Comparison of ENCODE assay signal across 12 cellular contexts in the genomic region with DNA sequence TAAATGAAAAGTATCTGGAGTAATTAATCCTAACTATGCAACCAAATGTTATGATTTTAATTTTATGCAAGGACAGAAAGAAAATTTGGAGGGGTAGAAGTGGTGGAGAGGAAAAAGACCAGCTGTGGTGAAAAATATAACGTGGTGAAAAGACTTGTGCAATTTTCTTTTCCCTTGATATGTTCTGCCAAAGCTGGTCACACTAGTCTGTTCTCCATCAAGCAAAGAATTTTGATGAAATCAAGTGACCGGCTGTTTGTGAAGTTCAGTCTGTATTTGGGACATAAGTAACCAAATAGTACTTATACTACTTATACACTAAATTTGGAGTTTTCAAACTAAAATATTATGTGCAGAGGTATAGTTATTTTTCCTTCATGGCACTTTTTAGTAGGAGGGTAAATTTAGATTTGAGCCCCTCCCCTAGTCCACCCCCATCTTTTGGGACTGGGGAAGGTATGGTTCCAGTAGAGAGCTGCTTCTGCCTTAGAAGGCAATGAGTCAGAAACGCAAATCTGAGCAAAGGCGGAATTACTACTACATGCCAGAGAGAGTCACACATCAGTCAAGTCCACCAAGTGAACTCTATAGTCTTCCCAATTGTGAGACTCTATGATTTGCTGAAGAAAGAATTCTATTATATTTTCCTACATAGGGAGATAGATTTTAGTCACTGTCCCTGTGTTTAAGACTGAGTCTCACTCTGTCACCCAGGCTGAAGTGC.
DNase-seq lines count a peak whose midpoint lies in the region; ATAC-seq and TF ChIP-seq lines count a peak whose summit lies in the region.
"Had no signal": no experiment of that assay in that cellular context is flagged by ENCODE, and none has a peak within 500 bp of the region (broad histone marks: within the 10 kb centered on the region; RNA-seq: fewer than 3 reads in every experiment).

No MANE protein-coding gene starts in this region.

- no peaks in the 10 kb centered on the region for H3F3A ChIP-seq in GM23338 (replicated peaks; ENCODE audit: low read depth)

- no peak overlapping the region for H4K8ac ChIP-seq in mesenchymal stem cell (ENCODE audit: low read length)

- H3K36me3 Mint-ChIP-seq in GM23338 (ENCODE audit: low read depth), result no peaks in the 10 kb centered on the region
- H3K36me3 Mint-ChIP-seq: stimulated activated naive B cell treated with anti-CD40 and anti-IgM and Interleukin-4, amounts not matched to agents 10 μg/mL and 1 μg/mL and 100 μg/mL, for 72 hours had no signal

- peaks cover 4% of the 10 kb centered on the region for H3K4me1 ChIP-seq in KMS-11 (ENCODE audit: low read depth, poor library complexity, severe bottlenecking)
- peaks cover 3% of the 10 kb centered on the region for H3K4me1 ChIP-seq in mesenchymal stem cell (ENCODE audit: control insufficient read depth, insufficient read depth, low read depth, low read length)
- H3K4me1 ChIP-seq in GM23338 (ENCODE audit: insufficient read depth), result 0 out of 2 replicates have a peak, but pooled peaks cover 4% of the 10 kb centered on the region
- H3K4me1 ChIP-seq: SJCRH30 had no signal

- H3K4me1 Mint-ChIP-seq in GM23338, result no peaks in the 10 kb centered on the region; the same call in 2 of the 3 replicates
- H3K4me1 Mint-ChIP-seq: activated naive CD8-positive, alpha-beta T cell treated with anti-CD3 and anti-CD28 coated beads, Interleukin-2, amount 50 U/mL, for 24 hours; stimulated activated naive B cell treated with anti-CD40 and anti-IgM and Interleukin-4, amounts not matched to agents 10 μg/mL and 1 μg/mL and 100 μg/mL, for 72 hours had no signal

- H3K27ac ChIP-seq in KMS-11 (no peak overlapping the region), mesenchymal stem cell (ENCODE audit: low read length, poor library complexity, severe bottlenecking) (no peak overlapping the region), GM23338 (ENCODE audit: low read depth) (no peak overlapping the region)
- H3K27ac ChIP-seq: SJCRH30 had no signal

- DNase-seq in ELR (ENCODE audit: low read depth) (peak; percentile 55), astrocyte of the spinal cord (ENCODE audit: low read depth, low spot score) (peak; percentile 5), mesenchymal stem cell (peak; percentile 12), GM23338 (ENCODE audit: low spot score) (no peak), anterior cingulate cortex (lab: John Stamatoyannopoulos, UW) (no peak)
- no peak for DNase-seq in activated CD4-positive, CD25-positive, alpha-beta regulatory T cell treated with anti-CD3 and anti-CD28 coated beads, Interleukin-2, amount 50 U/mL, for 72 hours

- WGBS in mesenchymal stem cell, result 100% methylated on average over 1 of the region's 4 CpGs

- H2BK12ac ChIP-seq in mesenchymal stem cell (ENCODE audit: low read length in 2 of 2), result no peak overlapping the region

- H3K27me3 Mint-ChIP-seq in GM23338 (ENCODE audit: insufficient read depth, low read depth, poor library complexity), result no peaks in the 10 kb centered on the region

- H3K9ac ChIP-seq in KMS-11, result no peak overlapping the region
- no peak overlapping the region for H3K9ac ChIP-seq in mesenchymal stem cell (ENCODE audit: low read length)

- no peak overlapping the region for H4K91ac ChIP-seq in mesenchymal stem cell (ENCODE audit: low read length)

- H4K20me1 ChIP-seq in KMS-11 (ENCODE audit: insufficient read depth) (no peaks in the 10 kb centered on the region), GM23338 (replicated peaks; ENCODE audit: insufficient read depth) (no peaks in the 10 kb centered on the region)

- no peak overlapping the region for H3K14ac ChIP-seq in mesenchymal stem cell (ENCODE audit: low read length in 2 of 2)

- no peak overlapping the region for H3K4me3 Mint-ChIP-seq in GM23338
- H3K4me3 Mint-ChIP-seq: activated naive CD8-positive, alpha-beta T cell treated with anti-CD3 and anti-CD28 coated beads, Interleukin-2, amount 50 U/mL, for 24 hours; stimulated activated naive B cell treated with anti-CD40 and anti-IgM and Interleukin-4, amounts not matched to agents 10 μg/mL and 1 μg/mL and 100 μg/mL, for 72 hours had no signal

- no peaks in the 10 kb centered on the region for H3K79me2 ChIP-seq in KMS-11 (ENCODE audit: insufficient read depth, low read depth)
- H3K79me2 ChIP-seq in GM23338 (replicated peaks; ENCODE audit: insufficient read depth), result no peaks in the 10 kb centered on the region

- no peak overlapping the region for H2BK120ac ChIP-seq in mesenchymal stem cell (ENCODE audit: low read depth, low read length)

- H2AK5ac ChIP-seq in mesenchymal stem cell (ENCODE audit: low read length, severe bottlenecking), result no peak overlapping the region

- no peaks in the 10 kb centered on the region for H3K27me3 ChIP-seq in KMS-11 (ENCODE audit: insufficient read depth, low read depth)
- no peaks in the 10 kb centered on the region for H3K27me3 ChIP-seq in mesenchymal stem cell (ENCODE audit: control insufficient read depth in 1 of 2, insufficient read depth in 1 of 2, low read length in 2 of 2)
- no peaks in the 10 kb centered on the region for H3K27me3 ChIP-seq in GM23338 (ENCODE audit: insufficient read depth)

- in situ Hi-C loops in astrocyte of the spinal cord (cut with HindIII; ENCODE audit: low sequenced_read_pairs), result no loop called here

- H3K4me3 ChIP-seq in KMS-11 (IDR thresholded peaks at IDR 0.05; ENCODE audit: insufficient read depth, low read depth, low read length) (no peak overlapping the region), astrocyte of the spinal cord (ENCODE audit: low read depth, low read length) (no peak overlapping the region), mesenchymal stem cell (ENCODE audit: insufficient read depth in 1 of 2, low read depth in 1 of 2, low read length in 2 of 2) (no peak overlapping the region), GM23338 (no peak overlapping the region)
- H3K4me3 ChIP-seq: lung, SJCRH30 had no signal

- H3K4me2 ChIP-seq in KMS-11 (no peak overlapping the region), mesenchymal stem cell (ENCODE audit: low read length, poor library complexity, severe bottlenecking) (no peak overlapping the region), GM23338 (no peak overlapping the region)

- no peak overlapping the region for H2AFZ ChIP-seq in KMS-11 (ENCODE audit: low read depth)
- no peak overlapping the region for H2AFZ ChIP-seq in mesenchymal stem cell (ENCODE audit: low read depth, low read length)
- H2AFZ ChIP-seq in GM23338, result no peak overlapping the region

- no peak overlapping the region for H2BK5ac ChIP-seq in mesenchymal stem cell (ENCODE audit: low read depth, low read length, poor library complexity, severe bottlenecking)

- ATAC-seq in GM23338 (no peak; the same call in 2 of the 3 replicates), HG03159 (IDR thresholded peaks at IDR 0.05; ENCODE audit: unreplicated experiment) (no peak)
- ATAC-seq: activated naive CD8-positive, alpha-beta T cell treated with anti-CD3 and anti-CD28 coated beads, Interleukin-2, amount 50 U/mL, for 24 hours had no signal

- TF ChIP-seq CTCF in KMS-11 (conservative IDR thresholded peaks at IDR 0.05; ENCODE audit: low read depth, low read length) (peak; percentile 35; the same call in 1 of the 2 replicates), astrocyte of the spinal cord (IDR thresholded peaks at IDR 0.05; ENCODE audit: low read depth, low read length) (no peak), GM23338 (conservative IDR thresholded peaks at IDR 0.05; ENCODE audit: low read depth in 2 of 2) (peak in 1 of 2 experiments; percentile 6; a peak in 1 of 4 replicates)

- H3K27ac Mint-ChIP-seq in GM23338, result no peak overlapping the region
- H3K27ac Mint-ChIP-seq: activated naive CD8-positive, alpha-beta T cell treated with anti-CD3 and anti-CD28 coated beads, Interleukin-2, amount 50 U/mL, for 24 hours; stimulated activated naive B cell treated with anti-CD40 and anti-IgM and Interleukin-4, amounts not matched to agents 10 μg/mL and 1 μg/mL and 100 μg/mL, for 72 hours had no signal

- H3K9me2 ChIP-seq in GM23338 (ENCODE audit: insufficient read depth), result no peaks in the 10 kb centered on the region

- no peak overlapping the region for H3K4ac ChIP-seq in mesenchymal stem cell (ENCODE audit: low read depth in 1 of 2, low read length in 2 of 2)

- H3K79me1 ChIP-seq in mesenchymal stem cell (replicated peaks; ENCODE audit: low read length, poor library complexity, severe bottlenecking), result no peaks in the 10 kb centered on the region

- no peaks in the 10 kb centered on the region for H3K9me3 Mint-ChIP-seq in GM23338
- H3K9me3 Mint-ChIP-seq: activated naive CD8-positive, alpha-beta T cell treated with anti-CD3 and anti-CD28 coated beads, Interleukin-2, amount 50 U/mL, for 24 hours; stimulated activated naive B cell treated with anti-CD40 and anti-IgM and Interleukin-4, amounts not matched to agents 10 μg/mL and 1 μg/mL and 100 μg/mL, for 72 hours had no signal

- H2BK15ac ChIP-seq in mesenchymal stem cell (ENCODE audit: low read depth, poor library complexity, severe bottlenecking), result no peak overlapping the region

- no peak overlapping the region for H3K18ac ChIP-seq in mesenchymal stem cell (ENCODE audit: low read depth in 1 of 2, low read length in 2 of 2)

- H3K36me3 ChIP-seq in KMS-11 (ENCODE audit: insufficient read depth), result no peaks in the 10 kb centered on the region
- H3K36me3 ChIP-seq in mesenchymal stem cell (ENCODE audit: control insufficient read depth in 1 of 2, insufficient read depth in 2 of 2, low read depth in 1 of 2, low read length in 2 of 2), result no peaks in the 10 kb centered on the region
- no peaks in the 10 kb centered on the region for H3K36me3 ChIP-seq in GM23338 (ENCODE audit: insufficient read depth)
- H3K36me3 ChIP-seq: SJCRH30 had no signal

- no peak overlapping the region for H3K23ac ChIP-seq in mesenchymal stem cell (ENCODE audit: low read length in 2 of 2)

- no peaks in the 10 kb centered on the region for H3K9me3 ChIP-seq in mesenchymal stem cell (ENCODE audit: control insufficient read depth, low read length)
- H3K9me3 ChIP-seq: SJCRH30 had no signal

TF ChIP-seq in GM23338, 12 proteins besides CTCF, POLR2A, EP300 and RAD21:
- no peak for TF ChIP-seq JUNB (IDR thresholded peaks at IDR 0.05; ENCODE audit: unreplicated experiment)
- no peak for TF ChIP-seq ZNF114 (CRISPR knock-in tag; IDR thresholded peaks at IDR 0.05)
- no peak for TF ChIP-seq ETS1 (IDR thresholded peaks at IDR 0.05)
- TF ChIP-seq EZH2phosphoT487 (IDR thresholded peaks at IDR 0.05; ENCODE audit: unreplicated experiment), result no peak
- TF ChIP-seq POLR2AphosphoS5 (IDR thresholded peaks at IDR 0.05; ENCODE audit: low read depth), result no peak
- no peak for TF ChIP-seq CREB1 (CRISPR knock-in tag; IDR thresholded peaks at IDR 0.05; ENCODE audit: low read depth)
- TF ChIP-seq ZNF331 (CRISPR knock-in tag; IDR thresholded peaks at IDR 0.05; ENCODE audit: low read depth), result no peak

Comparison
In these comparisons a context has a peak if more than half of its experiments do, and no peak if none do; other contexts are left out.
1. DNase-seq: peak in ELR (single experiment), astrocyte of the spinal cord (single experiment) and mesenchymal stem cell (single experiment); none in GM23338 (single experiment), activated CD4-positive, CD25-positive, alpha-beta regulatory T cell treated with anti-CD3 and anti-CD28 coated beads, Interleukin-2, amount 50 U/mL, for 72 hours (single experiment) and anterior cingulate cortex (0 of 58).